Comparison of ENCODE assay signal across 15 cellular contexts in genomic region chr7:30730996-30731395, GRCh38. TPM values are rescaled to one million over a fixed set of nuclear protein-coding genes. Genes with fewer than 3 reads are reported as not detected.
A peak's percentile ranks its signal among the peaks of the same experiment; 100 is the strongest.
DNase-seq lines count a peak whose midpoint lies in the region; ATAC-seq, FAIRE-seq and TF ChIP-seq lines count a peak whose summit lies in the region.
"Had no signal": no experiment of that assay in that cellular context is flagged by ENCODE, and none has a peak within 500 bp of the region (broad histone marks: within the 10 kb centered on the region; RNA-seq: fewer than 3 reads in every experiment).

No MANE protein-coding gene starts in this region.

- 10% methylated on average over 4 of the region's 4 CpGs for WGBS in HepG2 (ENCODE audit: low lambda C conversion rate)
- 57% methylated on average over 2 of the region's 4 CpGs for WGBS in right lobe of liver (ENCODE audit: insufficient coverage, low coverage, low lambda C conversion rate, missing lambda C conversion rate)
- WGBS in heart right ventricle, 2 donors = 82% methylated on average over 4 of the region's 4 CpGs

- FAIRE-seq in HepG2 (lab: Jason Lieb, UNC) = no peak

- POLR2A ChIA-PET in HepG2 (lab: Yijun Ruan, JAX) = no interaction called here
- POLR2A ChIA-PET in naive thymus-derived CD8-positive, alpha-beta T cell (lab: Charles Lee) = interaction anchor here (7.7 kb wide), 1 partner anchor 7 kb away, joined by 199 read pairs; no protein-coding TSS in a partner anchor

- ATAC-seq in HepG2 (no peak), right lobe of liver (no peak), GM18502 (IDR thresholded peaks at IDR 0.05; ENCODE audit: poor library complexity, unreplicated experiment) (no peak), heart right ventricle (no peak)
- no peak for ATAC-seq in naive thymus-derived CD8-positive, alpha-beta T cell

- no peak overlapping the region for H3K9ac ChIP-seq in HepG2 (ENCODE audit: insufficient read depth, low read depth, low read length)
- H3K9ac ChIP-seq: BLaER1, GM23248 had no signal

- TF ChIP-seq CTCF in HepG2 (CRISPR knock-in tag; IDR thresholded peaks at IDR 0.05) (no peak), right lobe of liver (IDR thresholded peaks at IDR 0.05) (no peak), heart right ventricle (IDR thresholded peaks at IDR 0.05) (no peak), BE2C (IDR thresholded peaks at IDR 0.05; ENCODE audit: low read depth, low read length) (no peak)

- H3K4me3 ChIP-seq in HepG2 (replicated peaks in 1 of 3; ENCODE audit: insufficient read depth in 1 of 3, low read depth in 2 of 3, low read length in 3 of 3) = no peak overlapping the region
- no peak overlapping the region for H3K4me3 ChIP-seq in right lobe of liver
- H3K4me3 ChIP-seq in heart right ventricle = no peak overlapping the region
- no peak overlapping the region for H3K4me3 ChIP-seq in BE2C (ENCODE audit: low read depth, low read length)
- H3K4me3 ChIP-seq: BLaER1, GM23248 had no signal

- H3K4me3 Mint-ChIP-seq in T-helper 1 cell treated with Interleukin-12 subunit alpha and Interleukin-12 subunit beta and Interleukin-4 antibody, amounts not matched to agents 30 μg/mL and 1 μg/mL, for 36 hours = no peak overlapping the region
- peak overlapping the region in 3 of 10 donors; percentile 28 to 64 (median 47) for H3K4me3 Mint-ChIP-seq in naive thymus-derived CD8-positive, alpha-beta T cell

- H3K36me3 Mint-ChIP-seq in T-helper 1 cell treated with Interleukin-12 subunit alpha and Interleukin-12 subunit beta and Interleukin-4 antibody, amounts not matched to agents 30 μg/mL and 1 μg/mL, for 36 hours (ENCODE audit: low read depth) = peaks cover 5% of the 10 kb centered on the region
- no peaks in the 10 kb centered on the region for H3K36me3 Mint-ChIP-seq in naive thymus-derived CD8-positive, alpha-beta T cell

- H3K27me3 Mint-ChIP-seq in T-helper 1 cell treated with Interleukin-12 subunit alpha and Interleukin-12 subunit beta and Interleukin-4 antibody, amounts not matched to agents 30 μg/mL and 1 μg/mL, for 36 hours (ENCODE audit: low read depth) = no peaks in the 10 kb centered on the region
- H3K27me3 Mint-ChIP-seq in naive thymus-derived CD8-positive, alpha-beta T cell = no peaks in the 10 kb centered on the region

- H3K79me2 ChIP-seq in HepG2 (ENCODE audit: insufficient read depth, low read length) = no peaks in the 10 kb centered on the region

- H3K27me3 ChIP-seq in HepG2 (ENCODE audit: control insufficient read depth in 1 of 2, insufficient read depth in 2 of 2, low read length in 2 of 2) = peaks cover 0 to 39% of the 10 kb centered on the region in 2 experiments; a peak in 2 of 5 replicates
- H3K27me3 ChIP-seq in right lobe of liver = no peaks in the 10 kb centered on the region
- peaks cover 0 to 5% (median 0%) of the 10 kb centered on the region in 7 donors for H3K27me3 ChIP-seq in heart right ventricle
- no peaks in the 10 kb centered on the region for H3K27me3 ChIP-seq in BE2C
- H3K27me3 ChIP-seq: BLaER1 had no signal

- no peak overlapping the region for H3K4me2 ChIP-seq in HepG2 (ENCODE audit: low read depth, low read length)
- H3K4me2 ChIP-seq: BLaER1 had no signal

- intact Hi-C loops in HepG2 (cut with micrococcal nuclease; ENCODE audit: unreplicated experiment) (no loop called here), right lobe of liver (cut with DNase I) (no loop called here), heart right ventricle (cut with DNase I) (loop anchor here in 4 of 10 donors (10.0 kb wide), 1 partner anchor 106 kb away; no protein-coding TSS in a partner anchor)

- CTCF ChIA-PET in HepG2 (lab: Yijun Ruan, JAX; ENCODE audit: low intra/inter-chr PET ratio, low total read pairs) = no interaction called here

- no peak for TF ChIP-seq RAD21 in HepG2 (CRISPR knock-in tag; IDR thresholded peaks at IDR 0.05)

- H3K4me1 ChIP-seq in HepG2 (ENCODE audit: insufficient read depth, low read length) = no peaks in the 10 kb centered on the region
- no peaks in the 10 kb centered on the region for H3K4me1 ChIP-seq in right lobe of liver
- no peaks in the 10 kb centered on the region for H3K4me1 ChIP-seq in heart right ventricle
- no peaks in the 10 kb centered on the region for H3K4me1 ChIP-seq in BE2C

- TF ChIP-seq EP300 in HepG2 (IDR thresholded peaks at IDR 0.05; ENCODE audit: low read depth in 2 of 2, low read length in 2 of 2) = no peak
- no peak for TF ChIP-seq EP300 in HepG2 (CRISPR knock-in tag; IDR thresholded peaks at IDR 0.05; ENCODE audit: borderline replicate concordance)

- in situ Hi-C loops in HepG2 (cut with HindIII; ENCODE audit: extremely low pct_ligation_motif_present, low pct_unique_long_range_greater_than_20kb) = no loop called here

- H3K9me3 Mint-ChIP-seq in T-helper 1 cell treated with Interleukin-12 subunit alpha and Interleukin-12 subunit beta and Interleukin-4 antibody, amounts not matched to agents 30 μg/mL and 1 μg/mL, for 36 hours = no peaks in the 10 kb centered on the region
- no peaks in the 10 kb centered on the region for H3K9me3 Mint-ChIP-seq in naive thymus-derived CD8-positive, alpha-beta T cell

- TF ChIP-seq POLR2A in HepG2 (IDR thresholded peaks at IDR 0.05; ENCODE audit: insufficient read depth in 1 of 2, low read depth in 2 of 2, low read length in 2 of 2) = no peak
- TF ChIP-seq POLR2A in right lobe of liver (IDR thresholded peaks at IDR 0.05) = no peak

- no peaks in the 10 kb centered on the region for H4K20me1 ChIP-seq in HepG2 (ENCODE audit: insufficient read depth, low read length)
- H4K20me1 ChIP-seq: BLaER1 had no signal

- no peak for DNase-seq in T-helper 1 cell
- DNase-seq in HepG2 (ENCODE audit: low spot score) = no peak
- no peak for DNase-seq in right lobe of liver
- DNase-seq in naive thymus-derived CD8-positive, alpha-beta T cell = no peak
- no peak for DNase-seq in heart right ventricle
- no peak for DNase-seq in BE2C
- DNase-seq: DMS53, GF-D8, GM23248, H7 had no signal

- BruUV-seq in HepG2 (replicated peaks; lab: Mats Ljungman, UMichigan) = no TSS peak

- H3K4me1 Mint-ChIP-seq in T-helper 1 cell treated with Interleukin-12 subunit alpha and Interleukin-12 subunit beta and Interleukin-4 antibody, amounts not matched to agents 30 μg/mL and 1 μg/mL, for 36 hours (ENCODE audit: low read depth) = peaks cover 41% of the 10 kb centered on the region
- H3K4me1 Mint-ChIP-seq in naive thymus-derived CD8-positive, alpha-beta T cell = peaks cover 37 to 90% (median 72%) of the 10 kb centered on the region in 4 donors

- H2AFZ ChIP-seq in HepG2 (ENCODE audit: low read length) = no peak overlapping the region
- H2AFZ ChIP-seq: GM23248 had no signal

- no peaks in the 10 kb centered on the region for H3K36me3 ChIP-seq in HepG2 (replicated peaks in 1 of 2; ENCODE audit: control insufficient read depth in 1 of 2, insufficient read depth in 2 of 2, low read length in 2 of 2)
- H3K36me3 ChIP-seq in right lobe of liver = no peaks in the 10 kb centered on the region
- no peaks in the 10 kb centered on the region for H3K36me3 ChIP-seq in heart right ventricle
- H3K36me3 ChIP-seq in BE2C = no peaks in the 10 kb centered on the region
- H3K36me3 ChIP-seq: BLaER1 had no signal

- H3K9me3 ChIP-seq in HepG2 (ENCODE audit: low read length) (no peaks in the 10 kb centered on the region), right lobe of liver (no peaks in the 10 kb centered on the region), heart right ventricle (no peaks in the 10 kb centered on the region), BE2C (no peaks in the 10 kb centered on the region)
- H3K9me3 ChIP-seq: BLaER1 had no signal

- H3K27ac ChIP-seq in HepG2 (ENCODE audit: extremely low read length, insufficient read depth, low read length) (no peak overlapping the region), right lobe of liver (no peak overlapping the region), heart right ventricle (no peak overlapping the region)
- H3K27ac ChIP-seq: 22Rv1, BLaER1, GM23248 had no signal

- peak overlapping the region; percentile 28 for H3K27ac Mint-ChIP-seq in T-helper 1 cell treated with Interleukin-12 subunit alpha and Interleukin-12 subunit beta and Interleukin-4 antibody, amounts not matched to agents 30 μg/mL and 1 μg/mL, for 36 hours
- peak overlapping the region in 6 of 10 donors; percentile 9 to 91 (median 59) for H3K27ac Mint-ChIP-seq in naive thymus-derived CD8-positive, alpha-beta T cell

RNA-seq across cellular contexts. Expression of gene INMT, which starts 20.9 kb away (rescaled TPM):
- not detected in 2 replicates for total RNA-seq in HepG2 (2016; rRNA removed; fragmentation: Illumina TruSeq; extraction: Trizol)
- total RNA-seq in HepG2 (2016; cell fraction: cytosol; rRNA removed; fragmentation: Illumina TruSeq; extraction: Trizol; ENCODE audit: low read depth) = not detected in 2 replicates
- not detected in 2 replicates for total RNA-seq in HepG2 (2016; cell fraction: insoluble cytoplasmic fraction; rRNA removed; fragmentation: Illumina TruSeq; extraction: Trizol)
- not detected in 2 replicates for total RNA-seq in HepG2 (2016; cell fraction: membrane; rRNA removed; fragmentation: Illumina TruSeq; extraction: Trizol)
- not detected in 2 replicates for total RNA-seq in HepG2 (2016; cell fraction: nucleus; rRNA removed; fragmentation: Illumina TruSeq; extraction: Trizol)
- polyA plus RNA-seq in HepG2 (2011; rRNA removed) = not detected in 2 replicates
- polyA plus RNA-seq in HepG2 (2011; cell fraction: cytosol; rRNA removed) = not detected in 2 replicates
- not detected in 2 replicates for polyA plus RNA-seq in HepG2 (2011; cell fraction: nucleus; rRNA removed)
- not detected in 2 replicates for polyA plus RNA-seq in HepG2 (2012)
- polyA plus RNA-seq in HepG2 (2016; cell fraction: cytosol; fragmentation: Illumina TruSeq; extraction: Trizol; ENCODE audit: low read depth) = not detected in 2 replicates
- polyA plus RNA-seq in HepG2 (2016; cell fraction: insoluble cytoplasmic fraction; fragmentation: Illumina TruSeq; extraction: Trizol; ENCODE audit: low read depth) = not detected in 2 replicates
- not detected in 2 replicates for polyA plus RNA-seq in HepG2 (2016; cell fraction: membrane; fragmentation: Illumina TruSeq; extraction: Trizol; ENCODE audit: low read depth)
- polyA plus RNA-seq in HepG2 (2016; cell fraction: nucleus; fragmentation: Illumina TruSeq; extraction: Trizol; ENCODE audit: insufficient read depth, low read depth) = not detected in 2 replicates
- polyA minus RNA-seq in HepG2 (2011; rRNA and poly(A)+ RNA removed; ENCODE audit: low replicate concordance) = not detected in 2 replicates
- polyA minus RNA-seq in HepG2 (2011; cell fraction: cytosol; rRNA and poly(A)+ RNA removed) = not detected in 2 replicates
- polyA minus RNA-seq in HepG2 (2011; cell fraction: nucleus; rRNA and poly(A)+ RNA removed) = not detected in 2 replicates
- total RNA-seq in right lobe of liver = 10 to 100 TPM; 14.7 to 58.9 (median 35.5) TPM
- under 1 TPM; 0.52 to 0.77 TPM for total RNA-seq in naive thymus-derived CD8-positive, alpha-beta T cell
- polyA plus RNA-seq in naive thymus-derived CD8-positive, alpha-beta T cell = not detected
- total RNA-seq in heart right ventricle = 10 to 100 TPM; 12.3 to 57.3 (median 26.9) TPM
- polyA plus RNA-seq in heart right ventricle = 10 to 100 TPM; 14.2 to 56.3 TPM
- polyA plus RNA-seq in BE2C (2012; ENCODE audit: insufficient read depth, insufficient read length, low read depth) = not detected
- total RNA-seq: GM23248 had no signal

RNA-seq across cellular contexts. Expression of gene MINDY4, which starts 40.2 kb away (rescaled TPM):
- total RNA-seq in HepG2 (2016; rRNA removed; fragmentation: Illumina TruSeq; extraction: Trizol) (not detected in 2 replicates), right lobe of liver (1 to 10 TPM; 1.2 to 3.2 (median 2.3) TPM), heart right ventricle (1 to 10 TPM; 2.1 to 5.4 (median 3.2) TPM)
- not detected in 2 replicates for total RNA-seq in HepG2 (2016; cell fraction: cytosol; rRNA removed; fragmentation: Illumina TruSeq; extraction: Trizol; ENCODE audit: low read depth)
- not detected in 2 replicates for total RNA-seq in HepG2 (2016; cell fraction: insoluble cytoplasmic fraction; rRNA removed; fragmentation: Illumina TruSeq; extraction: Trizol)
- total RNA-seq in HepG2 (2016; cell fraction: membrane; rRNA removed; fragmentation: Illumina TruSeq; extraction: Trizol) = not detected in 2 replicates
- not detected in 2 replicates for total RNA-seq in HepG2 (2016; cell fraction: nucleus; rRNA removed; fragmentation: Illumina TruSeq; extraction: Trizol)
- polyA plus RNA-seq in HepG2 (2011; rRNA removed) (not detected in 2 replicates), heart right ventricle (1 to 10 TPM; 1.9 to 2.4 TPM)
- polyA plus RNA-seq in HepG2 (2011; cell fraction: cytosol; rRNA removed) = not detected in 2 replicates
- not detected in 2 replicates for polyA plus RNA-seq in HepG2 (2011; cell fraction: nucleus; rRNA removed)
- polyA plus RNA-seq in HepG2 (2012) = not detected in 2 replicates
- not detected in 2 replicates for polyA plus RNA-seq in HepG2 (2016; cell fraction: cytosol; fragmentation: Illumina TruSeq; extraction: Trizol; ENCODE audit: low read depth)
- not detected in 2 replicates for polyA plus RNA-seq in HepG2 (2016; cell fraction: insoluble cytoplasmic fraction; fragmentation: Illumina TruSeq; extraction: Trizol; ENCODE audit: low read depth)
- not detected in 2 replicates for polyA plus RNA-seq in HepG2 (2016; cell fraction: membrane; fragmentation: Illumina TruSeq; extraction: Trizol; ENCODE audit: low read depth)
- polyA plus RNA-seq in HepG2 (2016; cell fraction: nucleus; fragmentation: Illumina TruSeq; extraction: Trizol; ENCODE audit: insufficient read depth, low read depth) = not detected in 2 replicates
- not detected in 2 replicates for polyA minus RNA-seq in HepG2 (2011; rRNA and poly(A)+ RNA removed; ENCODE audit: low replicate concordance)
- polyA minus RNA-seq in HepG2 (2011; cell fraction: cytosol; rRNA and poly(A)+ RNA removed) = not detected in 2 replicates
- polyA minus RNA-seq in HepG2 (2011; cell fraction: nucleus; rRNA and poly(A)+ RNA removed) = not detected in 2 replicates
- 1 to 10 TPM in 1 of 2 experiments, under 1 TPM in 1; 0.94 to 1.5 TPM for total RNA-seq in naive thymus-derived CD8-positive, alpha-beta T cell
- under 1 TPM; 0.44 to 0.84 (median 0.81) TPM for polyA plus RNA-seq in naive thymus-derived CD8-positive, alpha-beta T cell
- polyA plus RNA-seq in BE2C (2012; ENCODE audit: insufficient read depth, insufficient read length, low read depth) = 2.2 TPM

RNA-seq across cellular contexts. Expression of gene CRHR2, which starts 48.7 kb away (rescaled TPM):
- total RNA-seq in HepG2 (2016; rRNA removed; fragmentation: Illumina TruSeq; extraction: Trizol) (not detected in 2 replicates), right lobe of liver (not detected), heart right ventricle (1 to 10 TPM in 1 of 10 donors, under 1 TPM in 8, not detected in 1; 0.07 to 1.0 (median 0.28) TPM)
- total RNA-seq in HepG2 (2016; cell fraction: cytosol; rRNA removed; fragmentation: Illumina TruSeq; extraction: Trizol; ENCODE audit: low read depth) = not detected in 2 replicates
- total RNA-seq in HepG2 (2016; cell fraction: insoluble cytoplasmic fraction; rRNA removed; fragmentation: Illumina TruSeq; extraction: Trizol) = not detected in 2 replicates
- not detected in 2 replicates for total RNA-seq in HepG2 (2016; cell fraction: membrane; rRNA removed; fragmentation: Illumina TruSeq; extraction: Trizol)
- total RNA-seq in HepG2 (2016; cell fraction: nucleus; rRNA removed; fragmentation: Illumina TruSeq; extraction: Trizol) = not detected in 2 replicates
- polyA plus RNA-seq in HepG2 (2011; rRNA removed) (not detected in 2 replicates), heart right ventricle (1 to 10 TPM in 1 of 2 donors, under 1 TPM in 1; 0.10 to 1.2 TPM)
- not detected in 2 replicates for polyA plus RNA-seq in HepG2 (2011; cell fraction: cytosol; rRNA removed)
- not detected in 2 replicates for polyA plus RNA-seq in HepG2 (2011; cell fraction: nucleus; rRNA removed)
- polyA plus RNA-seq in HepG2 (2012) = 0.11 TPM in 1 of 2 replicates, not detected in the other
- not detected in 2 replicates for polyA plus RNA-seq in HepG2 (2016; cell fraction: cytosol; fragmentation: Illumina TruSeq; extraction: Trizol; ENCODE audit: low read depth)
- polyA plus RNA-seq in HepG2 (2016; cell fraction: insoluble cytoplasmic fraction; fragmentation: Illumina TruSeq; extraction: Trizol; ENCODE audit: low read depth) = not detected in 2 replicates
- polyA plus RNA-seq in HepG2 (2016; cell fraction: membrane; fragmentation: Illumina TruSeq; extraction: Trizol; ENCODE audit: low read depth) = not detected in 2 replicates
- polyA plus RNA-seq in HepG2 (2016; cell fraction: nucleus; fragmentation: Illumina TruSeq; extraction: Trizol; ENCODE audit: insufficient read depth, low read depth) = not detected in 2 replicates
- not detected in 2 replicates for polyA minus RNA-seq in HepG2 (2011; rRNA and poly(A)+ RNA removed; ENCODE audit: low replicate concordance)
- polyA minus RNA-seq in HepG2 (2011; cell fraction: cytosol; rRNA and poly(A)+ RNA removed) = not detected in 2 replicates
- not detected in 2 replicates for polyA minus RNA-seq in HepG2 (2011; cell fraction: nucleus; rRNA and poly(A)+ RNA removed)
- total RNA-seq in naive thymus-derived CD8-positive, alpha-beta T cell = not detected
- under 1 TPM in 1 of 3 donors, not detected in 2; 0.06 TPM for polyA plus RNA-seq in naive thymus-derived CD8-positive, alpha-beta T cell
- polyA plus RNA-seq in BE2C (2012; ENCODE audit: insufficient read depth, insufficient read length, low read depth) = 1.3 TPM
- total RNA-seq: A673, GM23248, H7 had no signal

Comparison
In these comparisons a context has a peak if more than half of its experiments do, and no peak if none do; other contexts are left out.
1. RNA of gene INMT, which starts 20.9 kb away (total RNA-seq): 14.7 to 58.9 TPM in right lobe of liver and 12.3 to 57.3 TPM in heart right ventricle; 0.52 to 0.77 TPM in naive thymus-derived CD8-positive, alpha-beta T cell and not detected in HepG2; every median in the first group is over 4 times any median in the second.